In genomic region chr17:76080207-76080933, GRCh38 we compare ENCODE assay signal across 12 cellular contexts. TPM values are rescaled to one million over a fixed set of nuclear protein-coding genes. Genes with fewer than 3 reads are reported as not detected.
A peak's percentile ranks its signal among the peaks of the same experiment; 100 is the strongest.
DNase-seq lines count a peak whose midpoint lies in the region; ATAC-seq, FAIRE-seq and TF ChIP-seq lines count a peak whose summit lies in the region.
"Had no signal": no experiment of that assay in that cellular context is flagged by ENCODE, and none has a peak within 500 bp of the region (broad histone marks: within the 10 kb centered on the region; RNA-seq: fewer than 3 reads in every experiment).

No MANE protein-coding gene starts in this region.

- H3K4me1 Mint-ChIP-seq in activated B cell treated with CpG ODN at 0.5 μM for 24 hours: peaks cover 33% of the 10 kb centered on the region

- 11 to 13% methylated on average over 19 of the region's 19 CpGs for WGBS in pancreas, 2 donors

- H3K27ac ChIP-seq in pancreas: no peak overlapping the region

- peaks cover 30% of the 10 kb centered on the region for H3K36me3 Mint-ChIP-seq in activated B cell treated with CpG ODN at 0.5 μM for 24 hours (ENCODE audit: low read depth)

- H3K27me3 ChIP-seq in pancreas: peaks cover 0 to 19% (median 9%) of the 10 kb centered on the region in 4 donors

- no peaks in the 10 kb centered on the region for H3K9me3 ChIP-seq in pancreas

- intact Hi-C loops in activated B cell treated with CpG ODN at 0.5 μM for 24 hours (cut with micrococcal nuclease): no loop called here
- intact Hi-C loops in pancreas (cut with DNase I): no loop called here

- CTCF ChIA-PET in activated B cell treated with CpG ODN at 0.5 μM for 24 hours (lab: Charles Lee): no interaction called here

- peaks cover 0 to 24% (median 4%) of the 10 kb centered on the region in 3 donors for H3K36me3 ChIP-seq in pancreas

- DNase-seq in NCI-H2107 treated with DMSO at 0.1 percent for 48 hours (lab: John Stamatoyannopoulos, UW; ENCODE audit: unreplicated experiment): peak; percentile 11
- no peak for DNase-seq in NCI-H2107 (lab: John Stamatoyannopoulos, UW)
- DNase-seq in activated B cell treated with CpG ODN at 0.5 μM for 24 hours: no peak
- peak in 1 of 6 donors; percentile 68 for DNase-seq in pancreas
- DNase-seq in NCI-H2227 (lab: John Stamatoyannopoulos, UW; ENCODE audit: unreplicated experiment): no peak
- no peak for DNase-seq in LoVo (ENCODE audit: low spot score)
- DNase-seq: MM.1S had no signal

- H3K27me3 Mint-ChIP-seq in activated B cell treated with CpG ODN at 0.5 μM for 24 hours: peaks cover 23% of the 10 kb centered on the region

- POLR2A ChIA-PET in activated B cell treated with CpG ODN at 0.5 μM for 24 hours (lab: Charles Lee): interaction anchor here (0.6 kb wide), 1 partner anchor 99 kb away, joined by 5 read pairs; no protein-coding TSS in a partner anchor

- no peak for TF ChIP-seq CTCF in activated B cell treated with CpG ODN at 0.5 μM for 24 hours (IDR thresholded peaks at IDR 0.05)
- no peak for TF ChIP-seq CTCF in pancreas (IDR thresholded peaks at IDR 0.05)

- peaks cover 0 to 5% (median 0%) of the 10 kb centered on the region in 3 donors for H3K4me1 ChIP-seq in pancreas

- H3K9me3 Mint-ChIP-seq in activated B cell treated with CpG ODN at 0.5 μM for 24 hours: no peaks in the 10 kb centered on the region

- H3K27ac Mint-ChIP-seq in activated B cell treated with CpG ODN at 0.5 μM for 24 hours: no peak overlapping the region

- no peak overlapping the region for H3K4me3 Mint-ChIP-seq in activated B cell treated with CpG ODN at 0.5 μM for 24 hours

- no peak overlapping the region for H3K4me3 ChIP-seq in pancreas

- ATAC-seq in activated B cell treated with CpG ODN at 0.5 μM for 24 hours (ENCODE audit: low read depth) (peak; percentile 25), pancreas (peak in 3 of 4 donors; percentile 2 to 28 (median 5))

- no peak for FAIRE-seq in pancreas (lab: Jason Lieb, UNC)
- FAIRE-seq: endothelial cell of umbilical vein had no signal

RNA-seq across cellular contexts. Expression of gene ZACN, which starts 1.4 kb away (rescaled TPM):
- 0.34 and 0.67 TPM in 2 replicates for total RNA-seq in activated B cell treated with CpG ODN at 0.5 μM for 24 hours
- under 1 TPM in 1 of 6 donors, not detected in 5; 0.06 TPM for total RNA-seq in pancreas
- 1 to 10 TPM; 3.4 to 4.2 TPM for polyA plus RNA-seq in pancreas
- total RNA-seq: A673, endothelial cell of umbilical vein, liver, RPMI7951, skeletal muscle tissue had no signal

RNA-seq across cellular contexts. Expression of gene GALR2, which starts 5.8 kb away (rescaled TPM):
- total RNA-seq in activated B cell treated with CpG ODN at 0.5 μM for 24 hours: 0.18 and 0.32 TPM in 2 replicates
- under 1 TPM in 2 of 6 donors, not detected in 4; 0.12 to 0.19 TPM for total RNA-seq in pancreas
- under 1 TPM in 1 of 2 donors, not detected in 1; 0.11 TPM for polyA plus RNA-seq in pancreas
- total RNA-seq: A673, endothelial cell of umbilical vein, RPMI7951, skeletal muscle tissue had no signal

RNA-seq across cellular contexts. Expression of gene SRP68, which starts 8.1 kb away (rescaled TPM):
- total RNA-seq in activated B cell treated with CpG ODN at 0.5 μM for 24 hours: 73.7 and 76.1 TPM in 2 replicates
- total RNA-seq in pancreas: 10 to 100 TPM; 42.4 to 74.6 (median 55.3) TPM
- polyA plus RNA-seq in pancreas: 10 to 100 TPM; 32.2 to 45.9 TPM

RNA-seq across cellular contexts. Expression of gene EXOC7, which starts 23.2 kb away (rescaled TPM):
- total RNA-seq in activated B cell treated with CpG ODN at 0.5 μM for 24 hours: 133 and 146 TPM in 2 replicates
- 10 to 100 TPM; 38.4 to 81.3 (median 49.8) TPM for total RNA-seq in pancreas
- polyA plus RNA-seq in pancreas: 100 to 1,000 TPM in 1 of 2 donors, 10 to 100 TPM in 1; 97.1 to 103 TPM

RNA-seq across cellular contexts. Expression of gene EVPL, which starts 53.3 kb away (rescaled TPM):
- total RNA-seq in activated B cell treated with CpG ODN at 0.5 μM for 24 hours (not detected in 2 replicates), pancreas (1 to 10 TPM; 1.3 to 3.5 (median 2.9) TPM)
- polyA plus RNA-seq in pancreas: 10 to 100 TPM in 1 of 2 donors, 1 to 10 TPM in 1; 6.5 to 14.6 TPM
- total RNA-seq: endothelial cell of umbilical vein, RPMI7951 had no signal
- polyA plus RNA-seq: endothelial cell of umbilical vein had no signal
